In the genomic region with DNA sequence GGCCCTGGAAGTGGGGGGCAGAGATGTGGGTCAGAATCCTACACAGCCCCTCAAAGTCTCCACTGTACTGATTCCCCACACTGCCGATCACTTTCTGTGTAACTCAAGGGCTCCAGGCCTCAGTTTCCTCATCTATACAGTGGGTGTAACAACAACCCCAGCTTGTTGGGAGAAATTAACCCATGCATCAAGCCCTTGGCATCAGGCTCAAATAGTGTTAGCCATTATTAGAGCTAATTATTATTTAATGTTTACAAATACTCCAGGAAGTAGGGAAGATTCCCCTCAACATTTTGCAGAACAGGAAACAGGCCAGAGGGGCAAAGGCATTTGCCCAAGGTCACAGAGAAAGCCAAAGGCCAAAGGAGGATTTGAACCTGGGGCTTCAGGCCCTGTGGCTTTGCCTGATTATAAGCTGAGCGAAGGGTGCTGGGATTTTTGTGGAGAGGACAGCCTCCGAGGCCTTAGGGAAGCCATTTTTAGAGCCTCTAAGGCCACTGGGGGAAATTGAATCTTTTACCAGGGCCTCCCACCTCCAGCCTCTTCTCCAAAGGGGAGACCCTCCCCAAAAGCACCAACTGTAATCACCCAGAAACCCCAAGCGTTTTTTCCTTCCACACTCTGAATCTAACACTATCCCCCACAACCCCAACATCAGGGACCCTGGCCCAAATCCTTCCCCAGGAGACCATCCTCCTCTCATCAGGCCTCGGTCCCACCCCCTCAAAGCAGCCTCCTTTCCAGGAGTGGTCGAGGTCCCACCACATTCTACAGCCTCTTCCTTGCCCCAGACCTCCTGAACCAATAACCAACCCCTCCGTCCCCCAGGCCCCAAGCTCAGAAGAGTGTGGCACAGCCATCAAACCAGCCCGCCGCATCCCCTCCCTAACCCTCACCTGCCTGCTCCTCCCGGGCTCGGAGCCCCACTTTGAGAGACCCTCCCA, we compare ENCODE assay signal across 1 cellular context.
A peak's percentile ranks its signal among the peaks of the same experiment; 100 is the strongest.
TF ChIP-seq lines count a peak whose summit lies in the region.

No MANE protein-coding gene starts in this region.

TF ChIP-seq in K562, 482 proteins besides CTCF, POLR2A, EP300 and RAD21 (continued from another document):
- TF ChIP-seq, protein P1, sequence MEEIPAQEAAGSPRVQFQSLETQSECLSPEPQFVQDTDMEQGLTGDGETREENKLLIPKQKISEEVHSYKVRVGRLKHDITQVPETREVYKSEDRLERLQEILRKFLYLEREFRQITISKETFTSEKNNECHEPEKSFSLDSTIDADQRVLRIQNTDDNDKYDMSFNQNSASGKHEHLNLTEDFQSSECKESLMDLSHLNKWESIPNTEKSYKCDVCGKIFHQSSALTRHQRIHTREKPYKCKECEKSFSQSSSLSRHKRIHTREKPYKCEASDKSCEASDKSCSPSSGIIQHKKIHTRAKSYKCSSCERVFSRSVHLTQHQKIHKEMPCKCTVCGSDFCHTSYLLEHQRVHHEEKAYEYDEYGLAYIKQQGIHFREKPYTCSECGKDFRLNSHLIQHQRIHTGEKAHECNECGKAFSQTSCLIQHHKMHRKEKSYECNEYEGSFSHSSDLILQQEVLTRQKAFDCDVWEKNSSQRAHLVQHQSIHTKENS (CRISPR knock-in tag; IDR thresholded peaks at IDR 0.05), result no peak
- TF ChIP-seq ESRRA (IDR thresholded peaks at IDR 0.05; ENCODE audit: borderline replicate concordance, low read depth), result peak; percentile 44
- TF ChIP-seq, protein P2, sequence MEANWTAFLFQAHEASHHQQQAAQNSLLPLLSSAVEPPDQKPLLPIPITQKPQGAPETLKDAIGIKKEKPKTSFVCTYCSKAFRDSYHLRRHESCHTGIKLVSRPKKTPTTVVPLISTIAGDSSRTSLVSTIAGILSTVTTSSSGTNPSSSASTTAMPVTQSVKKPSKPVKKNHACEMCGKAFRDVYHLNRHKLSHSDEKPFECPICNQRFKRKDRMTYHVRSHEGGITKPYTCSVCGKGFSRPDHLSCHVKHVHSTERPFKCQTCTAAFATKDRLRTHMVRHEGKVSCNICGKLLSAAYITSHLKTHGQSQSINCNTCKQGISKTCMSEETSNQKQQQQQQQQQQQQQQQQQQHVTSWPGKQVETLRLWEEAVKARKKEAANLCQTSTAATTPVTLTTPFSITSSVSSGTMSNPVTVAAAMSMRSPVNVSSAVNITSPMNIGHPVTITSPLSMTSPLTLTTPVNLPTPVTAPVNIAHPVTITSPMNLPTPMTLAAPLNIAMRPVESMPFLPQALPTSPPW (CRISPR knock-in tag; IDR thresholded peaks at IDR 0.05), result no peak
TF ChIP-seq in K562: peak in this region for 14.
